ENCODE assay signal across 8 cellular contexts in the genomic region with DNA sequence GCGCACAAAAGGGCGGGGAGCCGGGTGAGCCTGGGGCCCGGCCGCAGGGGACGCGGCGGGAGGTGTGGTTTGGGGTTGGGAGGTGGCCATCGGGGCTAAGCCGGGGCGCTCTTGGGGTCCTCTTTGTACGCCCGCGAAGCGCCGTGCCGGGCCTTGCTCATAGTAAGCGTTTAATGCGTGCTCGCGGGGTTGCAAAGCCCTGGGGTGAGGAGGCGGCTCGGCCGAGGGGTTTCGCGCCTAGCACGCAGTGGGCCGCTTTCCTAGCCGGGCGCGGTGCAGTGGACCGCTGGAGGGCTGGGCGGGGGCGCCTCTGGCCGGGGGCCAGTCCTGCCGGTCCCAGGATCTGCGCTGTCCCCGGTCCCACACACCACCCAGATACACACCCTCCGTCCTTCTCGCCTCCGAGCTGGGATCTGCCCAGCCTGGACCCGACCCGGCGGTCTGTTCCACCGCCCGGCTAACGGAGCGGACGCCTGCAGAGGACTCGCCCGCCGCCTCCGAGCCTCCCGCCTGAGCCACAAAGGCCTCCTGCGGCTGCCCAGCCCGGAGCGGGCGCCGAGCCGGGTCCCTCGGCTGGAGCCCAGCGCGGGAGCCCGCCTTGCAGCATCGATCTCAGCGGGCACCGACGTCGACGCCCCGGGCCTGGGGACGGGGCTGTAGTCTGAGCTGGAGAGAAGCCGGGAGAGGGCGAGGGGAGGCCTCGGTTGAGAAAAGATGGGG. TPM values are rescaled to one million over a fixed set of nuclear protein-coding genes. Genes with fewer than 3 reads are reported as not detected.
DNase-seq lines count a peak whose midpoint lies in the region; ATAC-seq and TF ChIP-seq lines count a peak whose summit lies in the region.

No MANE protein-coding gene starts in this region.

- peak in 1 of 2 donors; percentile 44 for ATAC-seq in upper lobe of left lung (ENCODE audit: low FRiP score in 2 of 2)
- no peak for ATAC-seq in HG03342 (IDR thresholded peaks at IDR 0.05; ENCODE audit: unreplicated experiment)

- no peak overlapping the region for H4K8ac ChIP-seq in mesendoderm (ENCODE audit: low read depth, low read length)

- H3K27ac ChIP-seq in mesendoderm (ENCODE audit: low read depth, low read length), result no peak overlapping the region
- H3K27ac ChIP-seq in upper lobe of left lung, result no peak overlapping the region

- H2AK5ac ChIP-seq in mesendoderm (ENCODE audit: low read length), result no peak overlapping the region

- H3K4me3 ChIP-seq in GM08714 (ENCODE audit: low read length) (peak overlapping the region; percentile 29), astrocyte of the cerebellum (ENCODE audit: low read depth, low read length) (peak overlapping the region; percentile 32), mesendoderm (ENCODE audit: low read length) (peak overlapping the region; percentile 9), upper lobe of left lung (peak overlapping the region in 3 of 4 donors; percentile 20 to 41 (median 29))

- H3K18ac ChIP-seq in mesendoderm (ENCODE audit: low read length), result no peak overlapping the region

- no peak overlapping the region for H2BK120ac ChIP-seq in mesendoderm (ENCODE audit: low read depth, low read length)

- in situ Hi-C loops in astrocyte of the cerebellum (cut with HindIII; ENCODE audit: low sequenced_read_pairs), result no loop called here

- H3K9ac ChIP-seq in mesendoderm (ENCODE audit: low read length), result peak overlapping the region; percentile 38

- H3K9me3 ChIP-seq in upper lobe of left lung, result no peaks in the 10 kb centered on the region

- no peak for TF ChIP-seq EP300 in upper lobe of left lung (IDR thresholded peaks at IDR 0.05)

- H3K23ac ChIP-seq in mesendoderm (ENCODE audit: low read length), result no peak overlapping the region

- WGBS in mesendoderm (ENCODE audit: extremely low coverage, insufficient coverage, low lambda C conversion rate), result no CpG with 5 or more reads among the region's 75 CpGs
- WGBS in upper lobe of left lung, 2 donors, result 1 to 4% methylated on average over 26 to 60 of the region's 75 CpGs

- H3K36me3 ChIP-seq in mesendoderm (ENCODE audit: control insufficient read depth, insufficient read depth, low read length) (no peaks in the 10 kb centered on the region), upper lobe of left lung (no peaks in the 10 kb centered on the region)

- no peak for TF ChIP-seq POLR2A in upper lobe of left lung (IDR thresholded peaks at IDR 0.05)

- H3K79me2 ChIP-seq in mesendoderm (ENCODE audit: control insufficient read depth, insufficient read depth, low read length), result no peaks in the 10 kb centered on the region

- no peak overlapping the region for H2BK15ac ChIP-seq in mesendoderm (replicated peaks; ENCODE audit: low read depth)

- no peaks in the 10 kb centered on the region for H3K79me1 ChIP-seq in mesendoderm (ENCODE audit: low read length)

- no peak overlapping the region for H2BK5ac ChIP-seq in mesendoderm (ENCODE audit: low read length)

- no peak overlapping the region for H3K4ac ChIP-seq in mesendoderm (ENCODE audit: low read depth, low read length)

- no peak overlapping the region for H4K5ac ChIP-seq in mesendoderm (ENCODE audit: low read length)

- H3K4me2 ChIP-seq in mesendoderm (ENCODE audit: low read length), result peak overlapping the region; percentile 71

- H3K27me3 ChIP-seq in mesendoderm (ENCODE audit: insufficient read depth, low read length, poor library complexity) (peaks cover 48% of the 10 kb centered on the region), upper lobe of left lung (peaks cover 0 to 54% (median 38%) of the 10 kb centered on the region in 4 donors)

- DNase-seq in NCI-H146 treated with DMSO at 0.1 percent for 48 hours (lab: John Stamatoyannopoulos, UW; ENCODE audit: unreplicated experiment) (peak; percentile 36), astrocyte of the cerebellum (ENCODE audit: low read depth) (no peak), mesendoderm (peak; percentile 40), upper lobe of left lung (peak in 1 of 2 donors; percentile 84), RPMI8226 (no peak), HUDEP-2 (lab: John Stamatoyannopoulos, UW; ENCODE audit: unreplicated experiment in 76 of 76) (no peak)

- H3K4me1 ChIP-seq in mesendoderm (ENCODE audit: control insufficient read depth, low read depth, low read length), result no peaks in the 10 kb centered on the region
- H3K4me1 ChIP-seq in upper lobe of left lung, result peaks cover 26 to 38% (median 33%) of the 10 kb centered on the region in 4 donors

- peak overlapping the region; percentile 70 for H3K56ac ChIP-seq in mesendoderm (ENCODE audit: low read length)

- TF ChIP-seq CTCF in astrocyte of the cerebellum (IDR thresholded peaks at IDR 0.05; ENCODE audit: low read depth, low read length, missing control alignments) (no peak), upper lobe of left lung (IDR thresholded peaks at IDR 0.05) (no peak)

RNA-seq across cellular contexts. Expression of a gene that starts 0.6 kb away (rescaled TPM):
- 0.90 TPM for polyA plus RNA-seq in mesendoderm (2013, experiment 1 of 2)
- 0.81 TPM for polyA plus RNA-seq in mesendoderm (2013, experiment 2 of 2)
- not detected for total RNA-seq in upper lobe of left lung

Comparison
In these comparisons a context has a peak if more than half of its experiments do, and no peak if none do; other contexts are left out.
1. DNase-seq: peak in NCI-H146 treated with DMSO at 0.1 percent for 48 hours (single experiment) and mesendoderm (single experiment); none in astrocyte of the cerebellum (single experiment), RPMI8226 (single experiment) and HUDEP-2 (0 of 76).
2. Peak in every context shown above with its lines, with median percentiles within 50 percentile points of each other: H3K4me3 ChIP-seq.